In genomic region chr14:73057939-73058223, GRCh38 we compare ENCODE assay signal across 7 cellular contexts. TPM values are rescaled to one million over a fixed set of nuclear protein-coding genes. Genes with fewer than 3 reads are reported as not detected.
DNase-seq lines count a peak whose midpoint lies in the region; ATAC-seq and TF ChIP-seq lines count a peak whose summit lies in the region.

No MANE protein-coding gene starts in this region.

- peaks cover 5% of the 10 kb centered on the region for H3K36me3 ChIP-seq in lower lobe of right lung
- H3K36me3 ChIP-seq in upper lobe of right lung: no peaks in the 10 kb centered on the region

- TF ChIP-seq CTCF in choroid plexus epithelial cell (conservative IDR thresholded peaks at IDR 0.05; ENCODE audit: low read depth, low read length) (no peak), lower lobe of right lung (IDR thresholded peaks at IDR 0.05) (no peak), upper lobe of right lung (IDR thresholded peaks at IDR 0.05) (no peak)

- H3K4me3 ChIP-seq in Jurkat, Clone E6-1 (ENCODE audit: low read length): peak overlapping the region; percentile 90
- H3K4me3 ChIP-seq in choroid plexus epithelial cell (ENCODE audit: low read depth, low read length): peak overlapping the region; percentile 96
- H3K4me3 ChIP-seq in lower lobe of right lung: peak overlapping the region; percentile 90
- peak overlapping the region; percentile 82 for H3K4me3 ChIP-seq in upper lobe of right lung

- H3K27ac ChIP-seq in lower lobe of right lung: peak overlapping the region; percentile 95
- peak overlapping the region; percentile 91 for H3K27ac ChIP-seq in upper lobe of right lung

- intact Hi-C loops in lower lobe of right lung (cut with DNase I): no loop called here
- intact Hi-C loops in upper lobe of right lung (cut with DNase I): no loop called here

- peaks cover 42% of the 10 kb centered on the region for H3K4me1 ChIP-seq in lower lobe of right lung
- H3K4me1 ChIP-seq in upper lobe of right lung: peaks cover 34% of the 10 kb centered on the region

- H3K9me3 ChIP-seq in lower lobe of right lung (no peaks in the 10 kb centered on the region), upper lobe of right lung (no peaks in the 10 kb centered on the region)

- DNase-seq in Jurkat, Clone E6-1 (ENCODE audit: low read depth, low spot score): no peak
- no peak for DNase-seq in choroid plexus epithelial cell (ENCODE audit: low read depth)
- DNase-seq in lower lobe of right lung: no peak
- no peak for DNase-seq in upper lobe of right lung

- H3K27me3 ChIP-seq in lower lobe of right lung (ENCODE audit: low read depth) (no peaks in the 10 kb centered on the region), upper lobe of right lung (no peaks in the 10 kb centered on the region)

- ATAC-seq in lower lobe of right lung: no peak
- no peak for ATAC-seq in upper lobe of right lung
- no peak for ATAC-seq in GM19023 (IDR thresholded peaks at IDR 0.05; ENCODE audit: unreplicated experiment)
- no peak for ATAC-seq in GM19328 (IDR thresholded peaks at IDR 0.05; ENCODE audit: unreplicated experiment)
- no peak for ATAC-seq in HG03571 (IDR thresholded peaks at IDR 0.05; ENCODE audit: unreplicated experiment)

RNA-seq across cellular contexts. Expression of gene RBM25, which starts 0.5 kb away (rescaled TPM):
- polyA plus RNA-seq in Jurkat, Clone E6-1 (2012; ENCODE audit: insufficient read depth, insufficient read length): 108 TPM
- total RNA-seq in lower lobe of right lung (56.1 TPM), upper lobe of right lung (70.1 TPM)

RNA-seq across cellular contexts. Expression of gene ZFYVE1, which starts 31.0 kb away (rescaled TPM):
- polyA plus RNA-seq in Jurkat, Clone E6-1 (2012; ENCODE audit: insufficient read depth, insufficient read length): 12.1 TPM
- 20.1 TPM for total RNA-seq in lower lobe of right lung
- 21.6 TPM for total RNA-seq in upper lobe of right lung
